ENCODE assay signal across 14 cellular contexts in the genomic region with DNA sequence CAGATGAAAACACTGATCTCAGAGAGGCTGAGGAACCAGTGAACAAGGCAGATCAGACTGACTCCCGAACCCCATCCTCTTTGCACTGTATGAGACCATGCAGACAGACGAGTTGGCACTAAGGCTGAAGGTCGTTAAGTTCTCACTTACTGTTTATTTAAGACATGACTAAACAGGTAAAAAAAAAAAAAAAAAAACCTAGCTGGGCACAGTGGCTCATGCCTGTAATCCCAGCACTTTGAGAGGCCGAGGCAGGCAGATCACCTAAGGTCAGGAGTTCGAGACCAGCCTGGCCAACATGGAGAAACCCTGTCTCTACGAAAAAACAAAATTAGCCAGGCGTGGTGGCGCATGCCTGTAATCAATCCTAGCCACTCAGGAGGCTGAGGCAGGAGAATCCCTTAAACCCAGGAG. TPM values are rescaled to one million over a fixed set of nuclear protein-coding genes. Genes with fewer than 3 reads are reported as not detected.
DNase-seq lines count a peak whose midpoint lies in the region; FAIRE-seq and TF ChIP-seq lines count a peak whose summit lies in the region.
"Not testable (repeated sequence)": the region's sequence is repeated elsewhere in the genome, so short reads cannot be mapped to it uniquely, and the experiment has no call there.
"Had no signal": no experiment of that assay in that cellular context is flagged by ENCODE, and none has a peak within 500 bp of the region (broad histone marks: within the 10 kb centered on the region; RNA-seq: fewer than 3 reads in every experiment).

No MANE protein-coding gene starts in this region.

- H3K4me3 ChIP-seq in Loucy (ENCODE audit: low read length, poor library complexity, severe bottlenecking), result peak overlapping the region; percentile 16
- H3K4me3 ChIP-seq in bronchial epithelial cell (ENCODE audit: low read depth, low read length); neural progenitor cell: not testable (repeated sequence)

- not testable (repeated sequence) for H3K36me3 Mint-ChIP-seq in neural progenitor cell

- H4K20me1 ChIP-seq in Loucy (ENCODE audit: insufficient read depth, low read length, poor library complexity, severe bottlenecking), result peaks cover 43% of the 10 kb centered on the region
- H4K20me1 ChIP-seq in neural progenitor cell (ENCODE audit: low read depth), result peaks cover 30% of the 10 kb centered on the region

- TF ChIP-seq CTCF in C4-2B (conservative IDR thresholded peaks at IDR 0.05); Loucy (conservative IDR thresholded peaks at IDR 0.05; ENCODE audit: low read length); VCaP (conservative IDR thresholded peaks at IDR 0.05); bronchial epithelial cell (IDR thresholded peaks at IDR 0.05; ENCODE audit: insufficient read depth, low read length, severe bottlenecking); neural progenitor cell (IDR thresholded peaks at IDR 0.05): not testable (repeated sequence)

- H3K79me2 ChIP-seq in Loucy (ENCODE audit: insufficient read depth, low read length), result peaks cover 63% of the 10 kb centered on the region
- peaks cover 68% of the 10 kb centered on the region for H3K79me2 ChIP-seq in neural progenitor cell (ENCODE audit: low read depth)

- H3K4me2 ChIP-seq in Loucy (ENCODE audit: low read depth, low read length, poor library complexity, severe bottlenecking), result peak overlapping the region; percentile 66
- not testable (repeated sequence) for H3K4me2 ChIP-seq in neural progenitor cell

- not testable (repeated sequence) for FAIRE-seq in H54 (lab: Jason Lieb, UNC); bronchial epithelial cell (lab: Jason Lieb, UNC)

- not testable (repeated sequence) for H3K27me3 ChIP-seq in Loucy (ENCODE audit: insufficient read depth, low read length, poor library complexity, severe bottlenecking); bronchial epithelial cell (ENCODE audit: control insufficient read depth, insufficient read depth, low read length); neural progenitor cell

- H3K4me1 ChIP-seq in Loucy (ENCODE audit: insufficient read depth, low read length, poor library complexity, severe bottlenecking), result peaks cover 23% of the 10 kb centered on the region
- peaks cover 12% of the 10 kb centered on the region for H3K4me1 ChIP-seq in neural progenitor cell

- H3F3A ChIP-seq in Loucy (ENCODE audit: low read depth); neural progenitor cell (ENCODE audit: low read depth): not testable (repeated sequence)

- not testable (repeated sequence) for H3K9me3 ChIP-seq in Loucy (ENCODE audit: insufficient read depth, low read depth, low read length); neural progenitor cell (ENCODE audit: low read depth)

- DNase-seq in H54 (ENCODE audit: insufficient read length, low spot score), result peak; percentile 23
- peak; percentile 61 for DNase-seq in NCI-H69 (lab: John Stamatoyannopoulos, UW)
- peak; percentile 49 for DNase-seq in bronchial epithelial cell (ENCODE audit: low read depth)
- DNase-seq in left kidney (ENCODE audit: low read depth, low spot score), result peak; percentile 6
- DNase-seq in neural progenitor cell (ENCODE audit: low spot score), result not testable (repeated sequence)

- not testable (repeated sequence) for H3K27me3 Mint-ChIP-seq in neural progenitor cell (ENCODE audit: insufficient read depth, low read depth)

- peaks cover 17% of the 10 kb centered on the region; the same call in 1 of the 2 replicates for H3K36me3 ChIP-seq in Loucy (ENCODE audit: insufficient read depth, low read length)
- not testable (repeated sequence) for H3K36me3 ChIP-seq in bronchial epithelial cell (ENCODE audit: control insufficient read depth, insufficient read depth, low read length); neural progenitor cell

- not testable (repeated sequence) for H2AFZ ChIP-seq in Loucy (ENCODE audit: low read length); neural progenitor cell (replicated peaks)

- TF ChIP-seq POLR2A in H54 (IDR thresholded peaks at IDR 0.05; ENCODE audit: low read depth, low read length), result not testable (repeated sequence)

- H3K9me2 ChIP-seq in Loucy (replicated peaks; ENCODE audit: low read depth, low read length), result not testable (repeated sequence)

- peak overlapping the region; percentile 7; the same call in 1 of the 2 replicates for H3K27ac ChIP-seq in C4-2B
- H3K27ac ChIP-seq in VCaP, result peak overlapping the region; percentile 19; the same call in 1 of the 2 replicates
- not testable (repeated sequence) for H3K27ac ChIP-seq in neural progenitor cell

- H3K4me3 Mint-ChIP-seq in neural progenitor cell, result peak overlapping the region; percentile 57

- H3K27ac Mint-ChIP-seq in neural progenitor cell, result not testable (repeated sequence)

- peak overlapping the region; percentile 39 for H3K9ac ChIP-seq in Loucy (ENCODE audit: low read depth, low read length, poor library complexity, severe bottlenecking)
- not testable (repeated sequence) for H3K9ac ChIP-seq in neural progenitor cell

- peaks cover 16% of the 10 kb centered on the region for H3K4me1 Mint-ChIP-seq in neural progenitor cell

- not testable (repeated sequence) for H3K9me3 Mint-ChIP-seq in neural progenitor cell

RNA-seq across cellular contexts. Expression of a gene that starts 3.5 kb away (rescaled TPM):
- total RNA-seq in bronchial epithelial cell (34.2 and 37.6 TPM in 2 replicates), neural progenitor cell (ENCODE audit: low replicate concordance) (70.1 and 130 TPM in 2 replicates)

RNA-seq across cellular contexts. Expression of a gene that starts 24.3 kb away (rescaled TPM):
- total RNA-seq in bronchial epithelial cell (0.26 TPM in 1 of 2 replicates, not detected in the other), neural progenitor cell (ENCODE audit: low replicate concordance) (0.46 TPM in 1 of 2 replicates, not detected in the other)
- total RNA-seq: CD8-positive, alpha-beta T cell; naive thymus-derived CD4-positive, alpha-beta T cell; osteoblast; right atrium auricular region; T-cell; transverse colon had no signal

RNA-seq across cellular contexts. Expression of a gene that starts 46.4 kb away (rescaled TPM):
- total RNA-seq in bronchial epithelial cell (50.6 and 79.0 TPM in 2 replicates), neural progenitor cell (ENCODE audit: low replicate concordance) (38.4 and 52.1 TPM in 2 replicates)

RNA-seq across cellular contexts. Expression of a gene that starts 46.7 kb away (rescaled TPM):
- total RNA-seq in bronchial epithelial cell, result 22.6 and 29.6 TPM in 2 replicates
- total RNA-seq in neural progenitor cell (ENCODE audit: low replicate concordance), result 23.1 and 35.8 TPM in 2 replicates

RNA-seq across cellular contexts. Expression of a gene that starts 49.2 kb away (rescaled TPM):
- total RNA-seq in bronchial epithelial cell (2.6 and 2.9 TPM in 2 replicates), neural progenitor cell (ENCODE audit: low replicate concordance) (15.9 and 19.2 TPM in 2 replicates)
